ENCODE assay signal across 8 cellular contexts in genomic region chr1:23367451-23367790, GRCh38. TPM values are rescaled to one million over a fixed set of nuclear protein-coding genes. Genes with fewer than 3 reads are reported as not detected.
A peak's percentile ranks its signal among the peaks of the same experiment; 100 is the strongest.
DNase-seq lines count a peak whose midpoint lies in the region; ATAC-seq and TF ChIP-seq lines count a peak whose summit lies in the region.

No MANE protein-coding gene starts in this region.

- H3K4me1 ChIP-seq in colonic mucosa = peaks cover 17% of the 10 kb centered on the region

- peak overlapping the region; percentile 74 for H3K4me3 ChIP-seq in MG63
- H3K4me3 ChIP-seq in colonic mucosa = peak overlapping the region; percentile 70

- no peak for DNase-seq in MG63
- no peak for DNase-seq in colonic mucosa
- no peak for DNase-seq in nephron progenitor cell
- DNase-seq in putamen (ENCODE audit: low spot score) = no peak
- DNase-seq in NCI-H1417 treated with DMSO at 0.1 percent for 48 hours (lab: John Stamatoyannopoulos, UW) = no peak
- DNase-seq in stimulated activated CD4-positive, alpha-beta T cell treated with anti-CD3 and anti-CD28 coated beads, Interleukin-4, amount 100 ng/mL, for 4 hours = no peak

- peaks cover 54% of the 10 kb centered on the region for H3K9me3 Mint-ChIP-seq in nephron progenitor cell

- H3K27ac ChIP-seq in C4-2B (peak overlapping the region; percentile 84), colonic mucosa (peak overlapping the region; percentile 93)

- peaks cover 10% of the 10 kb centered on the region for H3K27me3 Mint-ChIP-seq in nephron progenitor cell (ENCODE audit: low read depth, poor library complexity)

- intact Hi-C loops in colonic mucosa (cut with DNase I) = loop anchor here (10.0 kb wide), 1 partner anchor 117 kb away; the partner anchor contains the start of gene ASAP3

- peaks cover 60% of the 10 kb centered on the region for H3K36me3 Mint-ChIP-seq in nephron progenitor cell (ENCODE audit: low read depth)

- peaks cover 42% of the 10 kb centered on the region for H3K9me3 ChIP-seq in MG63
- peaks cover 9% of the 10 kb centered on the region for H3K9me3 ChIP-seq in colonic mucosa

- peak overlapping the region; percentile 94 for H3K27ac Mint-ChIP-seq in nephron progenitor cell

- peak overlapping the region; percentile 96 for H3K4me3 Mint-ChIP-seq in nephron progenitor cell

- H3K27me3 ChIP-seq in MG63 (no peaks in the 10 kb centered on the region), colonic mucosa (no peaks in the 10 kb centered on the region)

- H3K36me3 ChIP-seq in MG63 = peaks cover 49% of the 10 kb centered on the region
- peaks cover 7% of the 10 kb centered on the region for H3K36me3 ChIP-seq in colonic mucosa

- peak overlapping the region; percentile 81 to 96 for H3K9ac ChIP-seq in colonic mucosa (ENCODE audit: low read depth in 2 of 2, low read length in 2 of 2)

- H3K4me1 Mint-ChIP-seq in nephron progenitor cell = peaks cover 45% of the 10 kb centered on the region

- no peak for ATAC-seq in HG03521 (IDR thresholded peaks at IDR 0.05; ENCODE audit: unreplicated experiment)

- TF ChIP-seq CTCF in C4-2B (conservative IDR thresholded peaks at IDR 0.05) = no peak
- no peak for TF ChIP-seq CTCF in colonic mucosa (IDR thresholded peaks at IDR 0.05)
- no peak for TF ChIP-seq CTCF in nephron progenitor cell (IDR thresholded peaks at IDR 0.05)

RNA-seq across cellular contexts. Expression of gene ZNF436, which starts 2.2 kb away (rescaled TPM):
- 9.0 TPM in 2 replicates for total RNA-seq in MG63 (2014; rRNA removed; shearing (Covaris generic); ENCODE audit: low replicate concordance)
- 10 to 100 TPM in 1 of 2 donors, 1 to 10 TPM in 1; 7.1 to 13.9 TPM for total RNA-seq in colonic mucosa

RNA-seq across cellular contexts. Expression of gene HNRNPR, which starts 23.3 kb away (rescaled TPM):
- total RNA-seq in MG63 (2014; rRNA removed; shearing (Covaris generic); ENCODE audit: low replicate concordance) = 149 and 159 TPM in 2 replicates
- total RNA-seq in colonic mucosa = 100 to 1,000 TPM; 103 to 165 TPM

RNA-seq across cellular contexts. Expression of gene TCEA3, which starts 57.1 kb away (rescaled TPM):
- not detected in 2 replicates for total RNA-seq in MG63 (2014; rRNA removed; shearing (Covaris generic); ENCODE audit: low replicate concordance)
- total RNA-seq in colonic mucosa = 100 to 1,000 TPM; 128 to 133 TPM

Comparison
In these comparisons a context has a peak if more than half of its experiments do, and no peak if none do; other contexts are left out.
1. RNA of gene TCEA3, which starts 57.1 kb away (total RNA-seq): 128 to 133 TPM in colonic mucosa; not detected in MG63; every median in the first group is over 100 times any median in the second.